27 cellular contexts compared by ENCODE assay signal in the genomic region with DNA sequence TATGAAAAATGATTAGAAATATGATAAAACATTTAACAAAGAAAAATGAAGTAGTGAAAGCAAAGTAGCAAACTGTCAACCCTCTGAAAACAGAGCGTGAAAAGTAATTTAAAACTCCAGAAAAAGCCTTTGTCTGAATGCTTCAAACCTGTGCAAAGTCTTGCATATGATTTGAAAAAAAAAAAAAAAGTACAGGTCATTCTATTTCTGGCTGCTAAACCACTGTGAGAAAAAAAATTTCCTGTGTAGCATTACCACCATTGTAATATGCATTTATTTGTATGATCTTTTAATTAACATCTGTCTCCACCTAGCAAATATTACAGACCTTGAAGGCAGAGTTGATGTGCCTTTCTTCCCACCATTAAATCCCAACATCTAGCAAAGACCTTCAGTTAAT.
"Had no signal": no experiment of that assay in that cellular context is flagged by ENCODE, and none has a peak within 500 bp of the region (broad histone marks: within the 10 kb centered on the region; RNA-seq: fewer than 3 reads in every experiment).

No MANE protein-coding gene starts in this region.

- H3K36me3 ChIP-seq: colonic mucosa, esophagus muscularis mucosa, esophagus squamous epithelium, gastrocnemius medialis, gastroesophageal sphincter, heart left ventricle, heart right ventricle had no signal

- FAIRE-seq: endometrium, endothelial cell of umbilical vein had no signal

- ATAC-seq: effector memory CD8-positive, alpha-beta T cell; esophagus mucosa; foreskin keratinocyte; gastrocnemius medialis; gastroesophageal sphincter; heart left ventricle; heart right ventricle had no signal

- H3K4me1 ChIP-seq: colonic mucosa, esophagus muscularis mucosa, esophagus squamous epithelium, foreskin keratinocyte, gastrocnemius medialis, gastroesophageal sphincter, heart left ventricle, heart right ventricle had no signal

- H3K4me3 ChIP-seq: colonic mucosa, coronary artery, dorsolateral prefrontal cortex, esophagus muscularis mucosa, esophagus squamous epithelium, gastrocnemius medialis, gastroesophageal sphincter, heart left ventricle, heart right ventricle, hepatocyte had no signal

- H3K4me2 ChIP-seq: hepatocyte had no signal

- H2AFZ ChIP-seq: hepatocyte had no signal

- DNase-seq: colonic mucosa; cortex of kidney; dermis blood vessel endothelial cell; dorsolateral prefrontal cortex; effector CD4-positive, alpha-beta T cell; effector CD8-positive, alpha-beta T cell; effector memory CD4-positive, alpha-beta T cell; effector memory CD8-positive, alpha-beta T cell; endodermal cell; erythroblast; esophagus squamous epithelium; foreskin fibroblast; foreskin keratinocyte; foreskin melanocyte; gastrocnemius medialis; glutamatergic neuron; head of caudate nucleus; heart left ventricle; heart right ventricle had no signal

- H3K9me3 ChIP-seq: colonic mucosa, esophagus muscularis mucosa, esophagus squamous epithelium, gastrocnemius medialis, gastroesophageal sphincter had no signal

- H3K27me3 ChIP-seq: colonic mucosa, esophagus muscularis mucosa, esophagus squamous epithelium, gastrocnemius medialis, gastroesophageal sphincter, heart left ventricle, heart right ventricle, hepatocyte had no signal

- H3K27ac ChIP-seq: colonic mucosa, coronary artery, dorsolateral prefrontal cortex, epithelial cell of prostate, esophagus muscularis mucosa, esophagus squamous epithelium, foreskin keratinocyte, gastrocnemius medialis, gastroesophageal sphincter, heart left ventricle, heart right ventricle, hepatocyte had no signal

- H3K79me2 ChIP-seq: hepatocyte had no signal
